ENCODE assay signal across 26 cellular contexts in genomic region chr10:91250341-91250740, GRCh38. TPM values are rescaled to one million over a fixed set of nuclear protein-coding genes. Genes with fewer than 3 reads are reported as not detected.
DNase-seq lines count a peak whose midpoint lies in the region; ATAC-seq and TF ChIP-seq lines count a peak whose summit lies in the region.
"Had no signal": no experiment of that assay in that cellular context is flagged by ENCODE, and none has a peak within 500 bp of the region (broad histone marks: within the 10 kb centered on the region; RNA-seq: fewer than 3 reads in every experiment).

No MANE protein-coding gene starts in this region.

- no peaks in the 10 kb centered on the region for H3K9me3 Mint-ChIP-seq in stimulated activated naive CD8-positive, alpha-beta T cell treated with anti-CD3 and anti-CD28 coated beads, Interleukin-15, Interleukin-2, amounts not matched to agents 100 ng/mL and 50 ng/mL, for 24 hours
- H3K9me3 Mint-ChIP-seq in T-cell = no peaks in the 10 kb centered on the region
- H3K9me3 Mint-ChIP-seq in T-helper 2 cell treated with Interferon-gamma antibody and Interleukin-4, amounts not matched to agents 5 μg/mL and 100 μg/mL, for 36 hours = peaks cover 2% of the 10 kb centered on the region
- peaks cover 2% of the 10 kb centered on the region in 2 experiments; a peak in 2 of 5 replicates for H3K9me3 Mint-ChIP-seq in H9
- H3K9me3 Mint-ChIP-seq: nephron had no signal

- H4K20me1 ChIP-seq in H9 (ENCODE audit: control insufficient read depth, insufficient read depth, insufficient read length) = no peaks in the 10 kb centered on the region

- no peaks in the 10 kb centered on the region for H3K9me3 ChIP-seq in H9 (ENCODE audit: control insufficient read depth, low read depth, low read length)
- H3K9me3 ChIP-seq: breast epithelium, colonic mucosa, SJCRH30, suprapubic skin had no signal

- POLR2A ChIA-PET in T-cell (lab: Charles Lee) = interaction anchor here (0.5 to 1.9 kb wide), 13 partner anchors 9 to 1644 kb away, joined by 3 to 10 read pairs (median 3); partner anchors contain the start of gene PCGF5 (in 1 of the 2)

- H2BK15ac ChIP-seq in H9 (ENCODE audit: low read depth, low read length) = no peak overlapping the region

- peak overlapping the region; percentile 9 for H3K27ac Mint-ChIP-seq in stimulated activated naive CD8-positive, alpha-beta T cell treated with anti-CD3 and anti-CD28 coated beads, Interleukin-15, Interleukin-2, amounts not matched to agents 100 ng/mL and 50 ng/mL, for 24 hours
- H3K27ac Mint-ChIP-seq in T-cell (peak overlapping the region; percentile 41 to 75), H9 (no peak overlapping the region)
- no peak overlapping the region for H3K27ac Mint-ChIP-seq in T-helper 2 cell treated with Interferon-gamma antibody and Interleukin-4, amounts not matched to agents 5 μg/mL and 100 μg/mL, for 36 hours
- H3K27ac Mint-ChIP-seq: GM23338, nephron had no signal

- no peak overlapping the region for H3K9ac ChIP-seq in H9 (ENCODE audit: extremely low read depth, insufficient read length, low read length)

- H3T11ph ChIP-seq in H9 (ENCODE audit: low read length) = no peak overlapping the region

- H2BK12ac ChIP-seq in H9 (ENCODE audit: insufficient read length, low read depth, low read length) = no peak overlapping the region

- WGBS in H9 (ENCODE audit: extremely low coverage, insufficient read length, low lambda C conversion rate) = no CpG with 5 or more reads among the region's 1 CpG

- CTCF ChIA-PET in T-cell (lab: Charles Lee) = interaction anchor here (0.5 to 7.5 kb wide), 66 partner anchors 9 to 1414 kb away, joined by 3 to 248 read pairs (median 4); partner anchors contain the start of gene PCGF5 (in 1 of the 2)

- H3K27me3 Mint-ChIP-seq in stimulated activated naive CD8-positive, alpha-beta T cell treated with anti-CD3 and anti-CD28 coated beads, Interleukin-15, Interleukin-2, amounts not matched to agents 100 ng/mL and 50 ng/mL, for 24 hours = no peaks in the 10 kb centered on the region
- H3K27me3 Mint-ChIP-seq in T-cell (no peaks in the 10 kb centered on the region), H9 (ENCODE audit: low read depth) (peaks cover 1% of the 10 kb centered on the region; the same call in 1 of the 2 replicates)
- H3K27me3 Mint-ChIP-seq in T-helper 2 cell treated with Interferon-gamma antibody and Interleukin-4, amounts not matched to agents 5 μg/mL and 100 μg/mL, for 36 hours (ENCODE audit: low read depth) = no peaks in the 10 kb centered on the region

- H4K5ac ChIP-seq in H9 (ENCODE audit: insufficient read length, low read depth, low read length) = no peak overlapping the region

- no peak overlapping the region for H3K56ac ChIP-seq in H9 (ENCODE audit: insufficient read length, low read depth, low read length)

- no peak overlapping the region for H3K23ac ChIP-seq in H9 (ENCODE audit: insufficient read length, low read depth, low read length)

- H4K91ac ChIP-seq in H9 (ENCODE audit: insufficient read length, low read depth, low read length) = no peak overlapping the region

- no peaks in the 10 kb centered on the region for H3K4me1 ChIP-seq in H9 (ENCODE audit: insufficient read depth, low read length)
- H3K4me1 ChIP-seq: breast epithelium, colonic mucosa, SJCRH30, suprapubic skin had no signal

- H3K4me2 ChIP-seq in H9 (ENCODE audit: insufficient read depth, insufficient read length, low read length) = no peak overlapping the region
- H3K4me2 ChIP-seq: GM23338, smooth muscle cell had no signal

- no peak for ATAC-seq in stimulated activated naive CD8-positive, alpha-beta T cell treated with anti-CD3 and anti-CD28 coated beads, Interleukin-15, Interleukin-2, amounts not matched to agents 100 U/mL and 50 U/mL, for 24 hours
- ATAC-seq in T-cell (replicated peaks in 1 of 4) (no peak), left colon (no peak)
- ATAC-seq: GM23338 had no signal

- peaks cover 6% of the 10 kb centered on the region for H3K4me1 Mint-ChIP-seq in stimulated activated naive CD8-positive, alpha-beta T cell treated with anti-CD3 and anti-CD28 coated beads, Interleukin-15, Interleukin-2, amounts not matched to agents 100 ng/mL and 50 ng/mL, for 24 hours (ENCODE audit: low read depth)
- H3K4me1 Mint-ChIP-seq in T-cell (peaks cover 0 to 6% (median 3%) of the 10 kb centered on the region in 3 donors), H9 (no peaks in the 10 kb centered on the region)
- peaks cover 3% of the 10 kb centered on the region for H3K4me1 Mint-ChIP-seq in T-helper 2 cell treated with Interferon-gamma antibody and Interleukin-4, amounts not matched to agents 5 μg/mL and 100 μg/mL, for 36 hours (ENCODE audit: low read depth)

- no peak for DNase-seq in stimulated activated naive CD8-positive, alpha-beta T cell treated with anti-CD3 and anti-CD28 coated beads, Interleukin-15, Interleukin-2, amounts not matched to agents 100 U/mL and 50 U/mL, for 24 hours
- no peak for DNase-seq in T-cell
- peak; percentile 35 for DNase-seq in inferior parietal cortex (ENCODE audit: extremely low spot score)
- no peak for DNase-seq in T-helper 2 cell treated with Interferon-gamma antibody and Interleukin-4, amounts not matched to agents 5 μg/mL and 100 μg/mL, for 36 hours (ENCODE audit: low spot score)
- no peak for DNase-seq in left colon
- no peak for DNase-seq in H9
- DNase-seq in cerebellum (ENCODE audit: low spot score) = no peak
- DNase-seq: activated CD4-positive, CD25-positive, alpha-beta regulatory T cell treated with anti-CD3 and anti-CD28 coated beads, Interleukin-2, amount 50 U/mL, for 72 hours; activated CD8-positive, alpha-beta memory T cell treated with anti-CD3 and anti-CD28 coated beads for 24 hours; activated effector memory CD4-positive, alpha-beta T cell treated with anti-CD3 and anti-CD28 coated beads, Interleukin-2, amount 50 U/mL, for 16 hours; amniotic stem cell; colonic mucosa; effector memory CD4-positive, alpha-beta T cell; midbrain; NCI-H1092; NCI-H187 treated with DMSO at 0.1 percent for 48 hours; SJCRH30; stimulated activated CD4-positive, alpha-beta T cell treated with anti-CD3 and anti-CD28 coated beads, Interleukin-2, amount 100 ng/mL, for 24 hours; T-helper 1 cell had no signal

- intact Hi-C loops in left colon (cut with DNase I, micrococcal nuclease) = loop anchor here in 1 of 2 donors (2.0 to 5.0 kb wide), 2 partner anchors 244 to 338 kb away; no protein-coding TSS in a partner anchor

- no peaks in the 10 kb centered on the region for H3K79me2 ChIP-seq in H9 (ENCODE audit: insufficient read depth, low read length)

- no peaks in the 10 kb centered on the region for H3K27me3 ChIP-seq in H9 (ENCODE audit: insufficient read depth, low read length)
- H3K27me3 ChIP-seq: breast epithelium, colonic mucosa, SJCRH30, suprapubic skin had no signal

- H3K4me3 Mint-ChIP-seq in stimulated activated naive CD8-positive, alpha-beta T cell treated with anti-CD3 and anti-CD28 coated beads, Interleukin-15, Interleukin-2, amounts not matched to agents 100 ng/mL and 50 ng/mL, for 24 hours = no peak overlapping the region
- no peak overlapping the region for H3K4me3 Mint-ChIP-seq in T-cell
- H3K4me3 Mint-ChIP-seq in T-helper 2 cell treated with Interferon-gamma antibody and Interleukin-4, amounts not matched to agents 5 μg/mL and 100 μg/mL, for 36 hours = no peak overlapping the region
- no peak overlapping the region for H3K4me3 Mint-ChIP-seq in H9
- H3K4me3 Mint-ChIP-seq: GM23338, nephron had no signal

- no peak overlapping the region for H3K4ac ChIP-seq in H9 (ENCODE audit: low read depth, low read length)

- no peak overlapping the region for H2BK120ac ChIP-seq in H9 (ENCODE audit: low read depth, low read length, poor library complexity, severe bottlenecking)

- no peak overlapping the region for H2BK20ac ChIP-seq in H9 (ENCODE audit: low read depth, low read length, poor library complexity, severe bottlenecking)

- no peak overlapping the region for H2AFZ ChIP-seq in H9 (ENCODE audit: low read length)
- H2AFZ ChIP-seq: GM23338 had no signal

- H3K18ac ChIP-seq in H9 (ENCODE audit: insufficient read length, low read depth, low read length) = no peak overlapping the region

- H3K36me3 Mint-ChIP-seq in stimulated activated naive CD8-positive, alpha-beta T cell treated with anti-CD3 and anti-CD28 coated beads, Interleukin-15, Interleukin-2, amounts not matched to agents 100 ng/mL and 50 ng/mL, for 24 hours (ENCODE audit: low read depth) = peaks cover 41% of the 10 kb centered on the region
- H3K36me3 Mint-ChIP-seq in T-cell (peaks cover 32% of the 10 kb centered on the region), H9 (ENCODE audit: insufficient read depth in 1 of 3, low read depth in 3 of 3) (0 out of 7 replicates have a peak, but pooled peaks cover 0 to 1% (median 0%) of the 10 kb centered on the region in 3 experiments)
- peaks cover 32% of the 10 kb centered on the region for H3K36me3 Mint-ChIP-seq in T-helper 2 cell treated with Interferon-gamma antibody and Interleukin-4, amounts not matched to agents 5 μg/mL and 100 μg/mL, for 36 hours (ENCODE audit: low read depth)

- no peak for TF ChIP-seq CTCF in H9 (conservative IDR thresholded peaks at IDR 0.05)

- no peak overlapping the region for H3K27ac ChIP-seq in H9 (ENCODE audit: insufficient read length, low read depth, low read length)
- H3K27ac ChIP-seq: breast epithelium, C4-2B, colonic mucosa, SJCRH30, suprapubic skin had no signal

- H2BK5ac ChIP-seq in H9 (ENCODE audit: insufficient read length, low read length) = no peak overlapping the region

- H3K23me2 ChIP-seq in H9 (ENCODE audit: insufficient read length, low read depth, low read length, poor library complexity, severe bottlenecking) = no peaks in the 10 kb centered on the region

- no peak overlapping the region for H3K14ac ChIP-seq in H9 (ENCODE audit: insufficient read depth, low read length)

- no peak overlapping the region for H4K8ac ChIP-seq in H9 (replicated peaks; ENCODE audit: insufficient read length, low read depth, low read length)

- H2AK5ac ChIP-seq in H9 (ENCODE audit: insufficient read length, low read length) = no peak overlapping the region

- H3K79me1 ChIP-seq in H9 (ENCODE audit: insufficient read depth, low read depth, low read length, poor library complexity, severe bottlenecking) = no peaks in the 10 kb centered on the region

RNA-seq across cellular contexts. Expression of gene PCGF5, which starts 29.9 kb away (rescaled TPM):
- total RNA-seq in T-cell (10 to 100 TPM; 48.9 to 73.1 (median 59.4) TPM), left colon (10 to 100 TPM; 65.5 to 65.6 TPM), H9 (2021) (6.9 and 8.2 TPM in 2 replicates), cerebellum (19.6 TPM)

Comparison
In these comparisons a context has a peak if more than half of its experiments do, and no peak if none do; other contexts are left out.
1. H3K27ac Mint-ChIP-seq: peak in stimulated activated naive CD8-positive, alpha-beta T cell treated with anti-CD3 and anti-CD28 coated beads, Interleukin-15, Interleukin-2, amounts not matched to agents 100 ng/mL and 50 ng/mL, for 24 hours (single experiment) and T-cell (2 of 2); none in T-helper 2 cell treated with Interferon-gamma antibody and Interleukin-4, amounts not matched to agents 5 μg/mL and 100 μg/mL, for 36 hours (single experiment) and H9 (0 of 3).